In the genomic region with DNA sequence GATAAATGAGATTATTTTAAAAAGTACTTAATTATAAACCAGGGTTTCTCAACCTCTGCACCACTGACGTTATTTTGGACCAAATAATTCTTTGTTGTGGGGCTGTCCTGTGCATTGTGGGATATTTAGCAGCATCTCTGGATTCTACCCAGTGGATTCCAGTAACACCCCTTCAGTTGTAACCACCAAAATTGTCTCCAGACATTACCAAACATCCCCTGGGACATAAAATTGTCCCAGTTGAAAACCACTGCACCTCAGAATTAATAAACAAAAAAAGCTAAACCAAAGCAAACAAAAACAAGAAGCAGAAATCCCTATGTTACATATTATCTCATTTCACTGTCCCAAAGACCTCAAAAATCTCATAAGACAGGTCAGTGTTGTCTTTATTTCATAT, we compare ENCODE assay signal across 29 cellular contexts. TPM values are rescaled to one million over a fixed set of nuclear protein-coding genes. Genes with fewer than 3 reads are reported as not detected.
"Had no signal": no experiment of that assay in that cellular context is flagged by ENCODE, and none has a peak within 500 bp of the region (broad histone marks: within the 10 kb centered on the region; RNA-seq: fewer than 3 reads in every experiment).

No MANE protein-coding gene starts in this region.

- H3K9me3 Mint-ChIP-seq: activated CD4-positive, alpha-beta memory T cell treated with anti-CD3 and anti-CD28 coated beads, Interleukin-2, amount 10 ng/mL, durations not matched to agents 7 days and 5 days; activated naive CD4-positive, alpha-beta T cell treated with anti-CD3 and anti-CD28 coated beads, Interleukin-2, amount 10 ng/mL, durations not matched to agents 7 days and 5 days; activated T-helper 2 cell treated with anti-CD3 and anti-CD28 coated beads, Interferon-gamma antibody, Interleukin-2, Interleukin-4, amounts not matched to agents 10 μg/mL and 5 μg/mL and 100 μg/mL, durations not matched to agents 14 hours and 24 hours and 36 hours had no signal

- H3K27ac Mint-ChIP-seq: activated CD4-positive, alpha-beta memory T cell treated with anti-CD3 and anti-CD28 coated beads, Interleukin-2, amount 10 ng/mL, durations not matched to agents 7 days and 5 days; activated naive CD4-positive, alpha-beta T cell treated with anti-CD3 and anti-CD28 coated beads, Interleukin-2, amount 10 ng/mL, durations not matched to agents 7 days and 5 days; activated naive CD8-positive, alpha-beta T cell treated with anti-CD3 and anti-CD28 coated beads for 36 hours; activated T-helper 2 cell treated with anti-CD3 and anti-CD28 coated beads, Interferon-gamma antibody, Interleukin-2, Interleukin-4, amounts not matched to agents 10 μg/mL and 5 μg/mL and 100 μg/mL, durations not matched to agents 14 hours and 24 hours and 36 hours; T-cell had no signal

- H3K4me3 ChIP-seq: SK-N-MC had no signal

- H3K4me1 Mint-ChIP-seq: activated CD4-positive, alpha-beta memory T cell treated with anti-CD3 and anti-CD28 coated beads, Interleukin-2, amount 10 ng/mL, durations not matched to agents 7 days and 5 days; activated naive CD4-positive, alpha-beta T cell treated with anti-CD3 and anti-CD28 coated beads, Interleukin-2, amount 10 ng/mL, durations not matched to agents 7 days and 5 days; activated naive CD8-positive, alpha-beta T cell treated with anti-CD3 and anti-CD28 coated beads for 36 hours; T-cell had no signal

- H3K36me3 Mint-ChIP-seq: activated naive CD4-positive, alpha-beta T cell treated with anti-CD3 and anti-CD28 coated beads, Interleukin-2, amount 10 ng/mL, durations not matched to agents 7 days and 5 days; activated naive CD8-positive, alpha-beta T cell treated with anti-CD3 and anti-CD28 coated beads for 36 hours; T-cell had no signal

- H3K27me3 Mint-ChIP-seq: activated CD4-positive, alpha-beta memory T cell treated with anti-CD3 and anti-CD28 coated beads, Interleukin-2, amount 10 ng/mL, durations not matched to agents 7 days and 5 days; activated naive CD4-positive, alpha-beta T cell treated with anti-CD3 and anti-CD28 coated beads, Interleukin-2, amount 10 ng/mL, durations not matched to agents 7 days and 5 days had no signal

- DNase-seq: activated CD4-positive, alpha-beta memory T cell treated with anti-CD3 and anti-CD28 coated beads, Interleukin-2, amount 10 ng/mL, durations not matched to agents 7 days and 5 days; activated CD4-positive, alpha-beta T cell treated with anti-CD3 and anti-CD28 coated beads, Interleukin-2, amount 50 U/mL, for 1 hour; activated CD4-positive, CD25-positive, alpha-beta regulatory T cell; activated gamma-delta T cell treated with Interleukin-2 at 50 U/mL for 16 hours; activated naive CD4-positive, alpha-beta T cell treated with anti-CD3 and anti-CD28 coated beads, Interleukin-2, amount 10 ng/mL, durations not matched to agents 7 days and 5 days; activated naive CD8-positive, alpha-beta T cell treated with anti-CD3 and anti-CD28 coated beads for 36 hours; activated T-cell treated with anti-CD3 and anti-CD28 coated beads for 4 hours; activated T-cell treated with anti-CD3 and anti-CD28 coated beads, Interleukin-2, amount 50 U/mL, for 48 hours; Kasumi-1; KBM-7; NCI-H1048; NCI-H146; NCI-H187 treated with DMSO at 0.1 percent for 48 hours; NCI-H2081 treated with DMSO at 0.1 percent for 48 hours; NCI-H446 treated with DMSO at 0.1 percent for 48 hours; NCI-H526 treated with DMSO at 0.1 percent for 48 hours; NCI-H82; SIG-M5; T-cell; T-helper 2 cell had no signal

- H3K27ac ChIP-seq: SK-N-MC, VCaP had no signal

- ATAC-seq: T-cell had no signal

- H3K4me3 Mint-ChIP-seq: activated CD4-positive, alpha-beta memory T cell treated with anti-CD3 and anti-CD28 coated beads, Interleukin-2, amount 10 ng/mL, durations not matched to agents 7 days and 5 days; activated naive CD4-positive, alpha-beta T cell treated with anti-CD3 and anti-CD28 coated beads, Interleukin-2, amount 10 ng/mL, durations not matched to agents 7 days and 5 days; activated naive CD8-positive, alpha-beta T cell treated with anti-CD3 and anti-CD28 coated beads for 36 hours; T-cell had no signal

RNA-seq across cellular contexts. Expression of gene GIMD1, which starts 54.2 kb away (rescaled TPM):
- total RNA-seq: activated CD4-positive, alpha-beta memory T cell treated with anti-CD3 and anti-CD28 coated beads, Interleukin-2, amount 10 ng/mL, durations not matched to agents 7 days and 5 days; activated CD8-positive, alpha-beta memory T cell treated with anti-CD3 and anti-CD28 coated beads for 36 hours; activated naive CD8-positive, alpha-beta T cell treated with anti-CD3 and anti-CD28 coated beads for 36 hours; activated T-helper 2 cell treated with anti-CD3 and anti-CD28 coated beads, Interferon-gamma antibody, Interleukin-2, Interleukin-4, amounts not matched to agents 10 μg/mL and 5 μg/mL and 100 μg/mL, durations not matched to agents 14 hours and 24 hours and 36 hours; cardiac septum; M059J; OCI-LY7; RPMI7951; T-cell had no signal
- polyA plus RNA-seq: adipose tissue had no signal
